Comparison of ENCODE assay signal across 22 cellular contexts in the genomic region with DNA sequence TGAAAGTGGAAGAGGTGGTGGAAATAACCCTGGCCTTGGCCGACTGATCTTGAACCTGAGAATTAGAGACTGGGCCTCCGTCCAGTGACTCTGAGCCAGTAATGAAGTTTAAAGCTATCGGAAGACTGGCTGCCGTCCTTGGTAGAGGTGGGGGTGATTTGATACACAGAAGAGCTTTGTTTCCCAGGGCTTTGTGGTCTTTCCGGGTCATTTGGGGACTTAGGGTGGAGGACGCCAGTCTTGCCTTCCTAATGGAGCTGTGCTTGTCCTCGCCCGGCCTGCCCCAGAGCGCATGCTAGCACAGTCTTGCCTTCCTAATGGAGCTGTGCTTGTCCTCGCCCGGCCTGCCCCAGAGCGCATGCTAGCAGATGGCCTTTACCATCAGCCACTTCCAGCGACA.
A peak's percentile ranks its signal among the peaks of the same experiment; 100 is the strongest.
DNase-seq lines count a peak whose midpoint lies in the region; ATAC-seq and TF ChIP-seq lines count a peak whose summit lies in the region.
"Had no signal": no experiment of that assay in that cellular context is flagged by ENCODE, and none has a peak within 500 bp of the region (broad histone marks: within the 10 kb centered on the region; RNA-seq: fewer than 3 reads in every experiment).

No MANE protein-coding gene starts in this region.

- peaks cover 33% of the 10 kb centered on the region for H4K20me1 ChIP-seq in OCI-LY3 (ENCODE audit: insufficient read depth, low read length)
- no peaks in the 10 kb centered on the region for H4K20me1 ChIP-seq in GM23338 (replicated peaks; ENCODE audit: insufficient read depth)

- no peaks in the 10 kb centered on the region for H3K9me3 Mint-ChIP-seq in stimulated activated naive B cell treated with anti-CD40 and anti-IgM and Interleukin-4, amounts not matched to agents 10 μg/mL and 1 μg/mL and 100 μg/mL, for 72 hours
- H3K9me3 Mint-ChIP-seq in GM23338 = no peaks in the 10 kb centered on the region
- H3K9me3 Mint-ChIP-seq: activated naive CD8-positive, alpha-beta T cell treated with anti-CD3 and anti-CD28 coated beads, Interleukin-2, amount 50 U/mL, for 24 hours; immature natural killer cell had no signal

- H3K27me3 ChIP-seq in OCI-LY3 (ENCODE audit: low read depth, low read length) (peaks cover 29% of the 10 kb centered on the region), esophagus squamous epithelium (peaks cover 0 to 15% (median 0%) of the 10 kb centered on the region in 4 donors), mesenchymal stem cell (ENCODE audit: control insufficient read depth in 1 of 2, insufficient read depth in 1 of 2, low read length in 2 of 2) (no peaks in the 10 kb centered on the region), GM23338 (ENCODE audit: insufficient read depth) (0 out of 2 replicates have a peak, but pooled peaks cover 3% of the 10 kb centered on the region), trophoblast cell (ENCODE audit: insufficient read depth, low read length) (no peaks in the 10 kb centered on the region)
- H3K27me3 ChIP-seq: cardiac muscle cell, vagina had no signal

- H3K23ac ChIP-seq in mesenchymal stem cell (ENCODE audit: low read length in 2 of 2) (no peak overlapping the region), trophoblast cell (ENCODE audit: low read length) (no peak overlapping the region)

- H3K14ac ChIP-seq in mesenchymal stem cell (ENCODE audit: low read length in 2 of 2) (no peak overlapping the region), trophoblast cell (ENCODE audit: low read length) (no peak overlapping the region)

- ATAC-seq in stimulated activated naive B cell treated with anti-CD40 and anti-IgM and Interleukin-4, amounts not matched to agents 10 μg/mL and 1 μg/mL and 100 μg/mL, for 72 hours (replicated peaks) = no peak
- ATAC-seq in GM23338 = no peak
- ATAC-seq: activated naive CD8-positive, alpha-beta T cell treated with anti-CD3 and anti-CD28 coated beads, Interleukin-2, amount 50 U/mL, for 24 hours; esophagus mucosa; HCT116; stimulated activated naive CD8-positive, alpha-beta T cell treated with anti-CD3 and anti-CD28 coated beads, Interleukin-15, Interleukin-2, amounts not matched to agents 100 U/mL and 50 U/mL, for 24 hours had no signal

- H3K9ac ChIP-seq in OCI-LY3 (ENCODE audit: low read length) = no peak overlapping the region
- H3K9ac ChIP-seq in mesenchymal stem cell (ENCODE audit: low read length) = no peak overlapping the region
- H3K9ac ChIP-seq in trophoblast cell (ENCODE audit: low read length) = no peak overlapping the region
- H3K9ac ChIP-seq: KMS-11 had no signal

- DNase-seq in esophagus squamous epithelium (lab: John Stamatoyannopoulos, UW) (no peak), mesenchymal stem cell (no peak), NCI-H146 (lab: John Stamatoyannopoulos, UW) (no peak), GM23338 (ENCODE audit: low spot score) (no peak), trophoblast cell (no peak), SHP77 treated with DMSO at 0.1 percent for 48 hours (lab: John Stamatoyannopoulos, UW) (no peak)
- DNase-seq in stimulated activated naive B cell treated with anti-CD40 and anti-IgM and Interleukin-4, amounts not matched to agents 10 μg/mL and 1 μg/mL and 100 μg/mL, for 72 hours = no peak
- DNase-seq: activated CD4-positive, alpha-beta T cell treated with anti-CD3 and anti-CD28 coated beads for 1 hour; activated naive CD8-positive, alpha-beta T cell treated with anti-CD3 and anti-CD28 coated beads, Interleukin-2, amount 50 U/mL, for 24 hours; effector CD4-positive, alpha-beta T cell; immature natural killer cell; mesendoderm; NCI-H1092 treated with DMSO at 0.1 percent for 48 hours; NCI-H2107; NCI-H748 treated with DMSO at 0.1 percent for 48 hours; stimulated activated naive CD8-positive, alpha-beta T cell treated with anti-CD3 and anti-CD28 coated beads, Interleukin-15, Interleukin-2, amounts not matched to agents 100 U/mL and 50 U/mL, for 24 hours had no signal

- intact Hi-C loops in esophagus squamous epithelium (cut with DNase I) = no loop called here

- no peaks in the 10 kb centered on the region for H3K36me3 ChIP-seq in OCI-LY3 (replicated peaks; ENCODE audit: low read depth, low read length)
- H3K36me3 ChIP-seq in esophagus squamous epithelium = no peaks in the 10 kb centered on the region
- peaks cover 0 to 25% of the 10 kb centered on the region in 2 experiments for H3K36me3 ChIP-seq in mesenchymal stem cell (ENCODE audit: control insufficient read depth in 1 of 2, insufficient read depth in 2 of 2, low read depth in 1 of 2, low read length in 2 of 2)
- H3K36me3 ChIP-seq in GM23338 (ENCODE audit: insufficient read depth) = no peaks in the 10 kb centered on the region
- H3K36me3 ChIP-seq in trophoblast cell (ENCODE audit: control insufficient read depth in 1 of 2, insufficient read depth in 2 of 2, low read length in 2 of 2) = no peaks in the 10 kb centered on the region
- H3K36me3 ChIP-seq: cardiac muscle cell, vagina had no signal

- H3K4ac ChIP-seq in mesenchymal stem cell (ENCODE audit: low read depth in 1 of 2, low read length in 2 of 2) (no peak overlapping the region), trophoblast cell (ENCODE audit: low read depth, low read length) (no peak overlapping the region)

- WGBS in esophagus squamous epithelium, 2 donors = 84% methylated on average over 7 to 9 of the region's 13 CpGs
- 98% methylated on average over 13 of the region's 13 CpGs for WGBS in mesenchymal stem cell
- WGBS in trophoblast cell (ENCODE audit: extremely low coverage, insufficient coverage, insufficient read length) = no CpG with 5 or more reads among the region's 13 CpGs

- peak overlapping the region; percentile 42 for H3K27ac Mint-ChIP-seq in stimulated activated naive B cell treated with anti-CD40 and anti-IgM and Interleukin-4, amounts not matched to agents 10 μg/mL and 1 μg/mL and 100 μg/mL, for 72 hours
- no peak overlapping the region for H3K27ac Mint-ChIP-seq in GM23338
- H3K27ac Mint-ChIP-seq: activated naive CD8-positive, alpha-beta T cell treated with anti-CD3 and anti-CD28 coated beads, Interleukin-2, amount 50 U/mL, for 24 hours had no signal

- H2BK5ac ChIP-seq in mesenchymal stem cell (ENCODE audit: low read depth, low read length, poor library complexity, severe bottlenecking) (no peak overlapping the region), trophoblast cell (ENCODE audit: low read depth, low read length, poor library complexity) (no peak overlapping the region)

- H3K79me2 ChIP-seq in OCI-LY3 (ENCODE audit: low read length) = no peaks in the 10 kb centered on the region
- no peaks in the 10 kb centered on the region for H3K79me2 ChIP-seq in GM23338 (replicated peaks; ENCODE audit: insufficient read depth)
- H3K79me2 ChIP-seq in trophoblast cell (ENCODE audit: control insufficient read depth, insufficient read depth, low read length, poor library complexity) = no peaks in the 10 kb centered on the region

- H2BK12ac ChIP-seq in mesenchymal stem cell (ENCODE audit: low read length in 2 of 2) (no peak overlapping the region), trophoblast cell (ENCODE audit: low read length) (no peak overlapping the region)

- no peaks in the 10 kb centered on the region for H3K9me2 ChIP-seq in GM23338 (ENCODE audit: insufficient read depth)

- H3K79me1 ChIP-seq in mesenchymal stem cell (replicated peaks; ENCODE audit: low read length, poor library complexity, severe bottlenecking) = no peaks in the 10 kb centered on the region
- H3K79me1 ChIP-seq in trophoblast cell (ENCODE audit: low read length) = no peaks in the 10 kb centered on the region

- H3K4me1 Mint-ChIP-seq in stimulated activated naive B cell treated with anti-CD40 and anti-IgM and Interleukin-4, amounts not matched to agents 10 μg/mL and 1 μg/mL and 100 μg/mL, for 72 hours = peaks cover 25 to 50% of the 10 kb centered on the region in 2 donors
- H3K4me1 Mint-ChIP-seq in GM23338 = peaks cover 6% of the 10 kb centered on the region

- no peak overlapping the region for H2BK15ac ChIP-seq in mesenchymal stem cell (ENCODE audit: low read depth, poor library complexity, severe bottlenecking)

- TF ChIP-seq CTCF in OCI-LY3 (IDR thresholded peaks at IDR 0.05; ENCODE audit: low read depth, low read length) (no peak), esophagus squamous epithelium (IDR thresholded peaks at IDR 0.05) (no peak), GM23338 (conservative IDR thresholded peaks at IDR 0.05; ENCODE audit: low read depth in 2 of 2) (no peak)

- H2BK120ac ChIP-seq in mesenchymal stem cell (ENCODE audit: low read depth, low read length) (no peak overlapping the region), trophoblast cell (ENCODE audit: insufficient read depth, low read length, poor library complexity) (no peak overlapping the region)

- H3K4me2 ChIP-seq in OCI-LY3 (ENCODE audit: low read length) = 0 out of 2 replicates have a peak overlapping the region, but pooled peaks have one; percentile 6
- H3K4me2 ChIP-seq in mesenchymal stem cell (ENCODE audit: low read length, poor library complexity, severe bottlenecking) = no peak overlapping the region
- no peak overlapping the region for H3K4me2 ChIP-seq in GM23338
- no peak overlapping the region for H3K4me2 ChIP-seq in trophoblast cell (ENCODE audit: low read length)
- H3K4me2 ChIP-seq: KMS-11 had no signal

- peaks cover 14% of the 10 kb centered on the region for H3K4me1 ChIP-seq in OCI-LY3 (ENCODE audit: low read length)
- peaks cover 9 to 49% (median 10%) of the 10 kb centered on the region in 3 donors for H3K4me1 ChIP-seq in esophagus squamous epithelium
- H3K4me1 ChIP-seq in mesenchymal stem cell (ENCODE audit: control insufficient read depth, insufficient read depth, low read depth, low read length) = no peaks in the 10 kb centered on the region
- H3K4me1 ChIP-seq in GM23338 (ENCODE audit: insufficient read depth) = peaks cover 6% of the 10 kb centered on the region; the same call in 1 of the 2 replicates
- H3K4me1 ChIP-seq in trophoblast cell (ENCODE audit: control insufficient read depth in 1 of 2, insufficient read depth in 2 of 2, low read length in 2 of 2) = no peaks in the 10 kb centered on the region

- H3K4me3 Mint-ChIP-seq in stimulated activated naive B cell treated with anti-CD40 and anti-IgM and Interleukin-4, amounts not matched to agents 10 μg/mL and 1 μg/mL and 100 μg/mL, for 72 hours = no peak overlapping the region
- H3K4me3 Mint-ChIP-seq in GM23338 = no peak overlapping the region
- H3K4me3 Mint-ChIP-seq: activated naive CD8-positive, alpha-beta T cell treated with anti-CD3 and anti-CD28 coated beads, Interleukin-2, amount 50 U/mL, for 24 hours; immature natural killer cell had no signal

- H2AK5ac ChIP-seq in mesenchymal stem cell (ENCODE audit: low read length, severe bottlenecking) = no peak overlapping the region
- H2AK5ac ChIP-seq in trophoblast cell (ENCODE audit: low read length) = no peak overlapping the region

- H3K4me3 ChIP-seq in OCI-LY3 (ENCODE audit: low read length) (no peak overlapping the region), esophagus squamous epithelium (no peak overlapping the region), mesenchymal stem cell (ENCODE audit: insufficient read depth in 1 of 2, low read depth in 1 of 2, low read length in 2 of 2) (no peak overlapping the region), GM23338 (no peak overlapping the region), trophoblast cell (ENCODE audit: low read depth, low read length) (no peak overlapping the region)
- H3K4me3 ChIP-seq: cardiac muscle cell, vagina had no signal

- H4K91ac ChIP-seq in mesenchymal stem cell (ENCODE audit: low read length) (peak overlapping the region; percentile 54), trophoblast cell (ENCODE audit: low read depth, low read length) (no peak overlapping the region)

- H4K8ac ChIP-seq in mesenchymal stem cell (ENCODE audit: low read length) (no peak overlapping the region), trophoblast cell (ENCODE audit: low read depth, low read length) (no peak overlapping the region)

- no peak overlapping the region for H3K27ac ChIP-seq in OCI-LY3 (ENCODE audit: low read length)
- peak overlapping the region in 3 of 4 donors; percentile 36 to 45 (median 38) for H3K27ac ChIP-seq in esophagus squamous epithelium
- H3K27ac ChIP-seq in mesenchymal stem cell (ENCODE audit: low read length, poor library complexity, severe bottlenecking) = no peak overlapping the region
- H3K27ac ChIP-seq in GM23338 (ENCODE audit: low read depth) = no peak overlapping the region
- no peak overlapping the region for H3K27ac ChIP-seq in trophoblast cell (ENCODE audit: low read depth, low read length)
- H3K27ac ChIP-seq: cardiac muscle cell, KMS-11, vagina had no signal

- no peak for TF ChIP-seq POLR2A in esophagus squamous epithelium (IDR thresholded peaks at IDR 0.05)

- H4K12ac ChIP-seq in trophoblast cell (ENCODE audit: low read depth, low read length) = no peak overlapping the region

- peaks cover 0 to 3% of the 10 kb centered on the region in 2 donors for H3K36me3 Mint-ChIP-seq in stimulated activated naive B cell treated with anti-CD40 and anti-IgM and Interleukin-4, amounts not matched to agents 10 μg/mL and 1 μg/mL and 100 μg/mL, for 72 hours
- no peaks in the 10 kb centered on the region for H3K36me3 Mint-ChIP-seq in GM23338 (ENCODE audit: low read depth)

- H3K27me3 Mint-ChIP-seq in stimulated activated naive B cell treated with anti-CD40 and anti-IgM and Interleukin-4, amounts not matched to agents 10 μg/mL and 1 μg/mL and 100 μg/mL, for 72 hours = peaks cover 14 to 15% of the 10 kb centered on the region in 2 donors
- peaks cover 9% of the 10 kb centered on the region for H3K27me3 Mint-ChIP-seq in GM23338 (ENCODE audit: insufficient read depth, low read depth, poor library complexity)

- H2AFZ ChIP-seq in OCI-LY3 (ENCODE audit: low read depth, low read length) = no peak overlapping the region
- H2AFZ ChIP-seq in mesenchymal stem cell (ENCODE audit: low read depth, low read length) = no peak overlapping the region
- no peak overlapping the region for H2AFZ ChIP-seq in GM23338
- H2AFZ ChIP-seq in trophoblast cell (ENCODE audit: insufficient read depth, low read length, poor library complexity) = no peak overlapping the region

- H3K9me3 ChIP-seq in OCI-LY3 (ENCODE audit: insufficient read depth, low read length) (no peaks in the 10 kb centered on the region), esophagus squamous epithelium (no peaks in the 10 kb centered on the region), mesenchymal stem cell (ENCODE audit: control insufficient read depth, low read length) (no peaks in the 10 kb centered on the region), trophoblast cell (ENCODE audit: insufficient read depth, low read depth, low read length) (peaks cover 2% of the 10 kb centered on the region)
- H3K9me3 ChIP-seq: vagina had no signal

- H3K18ac ChIP-seq in mesenchymal stem cell (ENCODE audit: low read depth in 1 of 2, low read length in 2 of 2) (no peak overlapping the region), trophoblast cell (ENCODE audit: low read length) (no peak overlapping the region)

- H3F3A ChIP-seq in GM23338 (replicated peaks; ENCODE audit: low read depth) = 0 out of 2 replicates have a peak, but pooled peaks cover 3% of the 10 kb centered on the region

Comparison
In these comparisons a context has a peak if more than half of its experiments do, and no peak if none do; other contexts are left out.
1. H3K27ac ChIP-seq: peak in esophagus squamous epithelium (3 of 4); none in OCI-LY3 (single experiment), mesenchymal stem cell (single experiment), GM23338 (single experiment) and trophoblast cell (single experiment).